In genomic region chr2:70767699-70768584, GRCh38 we compare ENCODE assay signal across 8 cellular contexts. TPM values are rescaled to one million over a fixed set of nuclear protein-coding genes. Genes with fewer than 3 reads are reported as not detected.
DNase-seq lines count a peak whose midpoint lies in the region; ATAC-seq, FAIRE-seq and TF ChIP-seq lines count a peak whose summit lies in the region.

Gene ADD2, minus strand, starts transcription at chr2:70768200. Its CDS starts 61,792 bp downstream, at chr2:70706408.

- H3K27ac ChIP-seq in trophoblast cell (ENCODE audit: low read depth, low read length): no peak within 1 kb of the TSS

- H3K27me3 ChIP-seq in trophoblast cell (ENCODE audit: insufficient read depth, low read length): peaks cover 19% of the 10 kb centered on the region

- DNase-seq in A172 (ENCODE audit: low spot score): peak; percentile 51
- peak; percentile 3 for DNase-seq in NCI-H524 treated with DMSO at 0.1 percent for 48 hours (lab: John Stamatoyannopoulos, UW)
- DNase-seq in activated naive CD4-positive, alpha-beta T cell treated with Interleukin-2 at 50 U/mL for 16 hours: peak; percentile 26
- peak; percentile 82 for DNase-seq in glutamatergic neuron
- DNase-seq in trophoblast cell: peak in 1 of 2 donors; percentile 36
- no peak for DNase-seq in GM12891 (ENCODE audit: insufficient read length, low spot score)

- peak within 1 kb of the TSS; percentile 48 for H4K8ac ChIP-seq in trophoblast cell (ENCODE audit: low read depth, low read length)

- H2BK12ac ChIP-seq in trophoblast cell (ENCODE audit: low read length): no peak within 1 kb of the TSS

- H3K4me2 ChIP-seq in trophoblast cell (ENCODE audit: low read length): peak within 1 kb of the TSS; percentile 92

- peak within 1 kb of the TSS; percentile 99 for H3K27ac Mint-ChIP-seq in glutamatergic neuron (ENCODE audit: unreplicated experiment)

- H3K18ac ChIP-seq in trophoblast cell (ENCODE audit: low read length): no peak within 1 kb of the TSS

- H2AFZ ChIP-seq in trophoblast cell (ENCODE audit: insufficient read depth, low read length, poor library complexity): peak within 1 kb of the TSS; percentile 19

- peak within 1 kb of the TSS; percentile 23 for H3K9ac ChIP-seq in trophoblast cell (ENCODE audit: low read length)

- peaks cover 15% of the 10 kb centered on the region for H3K9me3 Mint-ChIP-seq in glutamatergic neuron (ENCODE audit: unreplicated experiment)

- H3K4me1 Mint-ChIP-seq in glutamatergic neuron (ENCODE audit: low read depth, unreplicated experiment): peaks cover 26% of the 10 kb centered on the region

- no CpG with 5 or more reads among the region's 74 CpGs for WGBS in trophoblast cell (ENCODE audit: extremely low coverage, insufficient coverage, insufficient read length)

- H3K36me3 ChIP-seq in trophoblast cell (ENCODE audit: control insufficient read depth in 1 of 2, insufficient read depth in 2 of 2, low read length in 2 of 2): no peaks in the 10 kb centered on the region

- no peak within 1 kb of the TSS for H2AK5ac ChIP-seq in trophoblast cell (ENCODE audit: low read length)

- peaks cover 8 to 11% of the 10 kb centered on the region in 2 experiments for H3K4me1 ChIP-seq in trophoblast cell (ENCODE audit: control insufficient read depth in 1 of 2, insufficient read depth in 2 of 2, low read length in 2 of 2)

- no peak within 1 kb of the TSS for H4K91ac ChIP-seq in trophoblast cell (ENCODE audit: low read depth, low read length)

- H4K12ac ChIP-seq in trophoblast cell (ENCODE audit: low read depth, low read length): no peak within 1 kb of the TSS

- no peak within 1 kb of the TSS for H2BK120ac ChIP-seq in trophoblast cell (ENCODE audit: insufficient read depth, low read length, poor library complexity)

- no peaks in the 10 kb centered on the region for H3K9me3 ChIP-seq in trophoblast cell (ENCODE audit: insufficient read depth, low read depth, low read length)

- H3K14ac ChIP-seq in trophoblast cell (ENCODE audit: low read length): no peak within 1 kb of the TSS

- ATAC-seq in GM18909 (IDR thresholded peaks at IDR 0.05; ENCODE audit: poor library complexity, unreplicated experiment) (peak; percentile 40), HG03097 (IDR thresholded peaks at IDR 0.05; ENCODE audit: low FRiP score, unreplicated experiment) (no peak)

- no peak for FAIRE-seq in GM12891 (lab: Jason Lieb, UNC)

- H3K27me3 Mint-ChIP-seq in glutamatergic neuron (ENCODE audit: unreplicated experiment): peaks cover 17% of the 10 kb centered on the region

- H3K4ac ChIP-seq in trophoblast cell (ENCODE audit: low read depth, low read length): no peak within 1 kb of the TSS

- H3K23ac ChIP-seq in trophoblast cell (ENCODE audit: low read length): no peak within 1 kb of the TSS

- H3K79me1 ChIP-seq in trophoblast cell (ENCODE audit: low read length): no peaks in the 10 kb centered on the region

- no peak within 1 kb of the TSS for H2BK5ac ChIP-seq in trophoblast cell (ENCODE audit: low read depth, low read length, poor library complexity)

- no peak for TF ChIP-seq POLR2A in GM12891 (IDR thresholded peaks at IDR 0.05; ENCODE audit: low read depth, low read length)

- H3K36me3 Mint-ChIP-seq in glutamatergic neuron (ENCODE audit: unreplicated experiment): no peaks in the 10 kb centered on the region

- H3K4me3 ChIP-seq in trophoblast cell (ENCODE audit: low read depth, low read length): peak within 1 kb of the TSS; percentile 37

- H3K79me2 ChIP-seq in trophoblast cell (ENCODE audit: control insufficient read depth, insufficient read depth, low read length, poor library complexity): no peaks in the 10 kb centered on the region

- peak; percentile 45 for TF ChIP-seq CTCF in glutamatergic neuron (IDR thresholded peaks at IDR 0.05; ENCODE audit: partially characterized antibody, unreplicated experiment)

- peak within 1 kb of the TSS; percentile 95 for H3K4me3 Mint-ChIP-seq in glutamatergic neuron (ENCODE audit: unreplicated experiment)

TF ChIP-seq in GM12891, 5 proteins besides CTCF, POLR2A, EP300 and RAD21:
- no peak for TF ChIP-seq SPI1 (IDR thresholded peaks at IDR 0.05; ENCODE audit: low read depth, low read length)
- no peak for TF ChIP-seq TAF1 (IDR thresholded peaks at IDR 0.05; ENCODE audit: low read depth, low read length)
- no peak for TF ChIP-seq POLR2AphosphoS5 (IDR thresholded peaks at IDR 0.05; ENCODE audit: low read depth, low read length)
- TF ChIP-seq PAX5 (IDR thresholded peaks at IDR 0.05; ENCODE audit: insufficient read depth, low read length, severe bottlenecking): no peak
- no peak for TF ChIP-seq POU2F2 (IDR thresholded peaks at IDR 0.05; ENCODE audit: low read depth, low read length)
TF ChIP-seq in GM12891: peak in this region for 0.

RNA-seq across cellular contexts. Expression of gene ADD2, which starts in this region (rescaled TPM):
- 47.5 and 50.5 TPM in 2 replicates for total RNA-seq in A172 (2014; rRNA removed; shearing (Covaris generic))
- total RNA-seq in glutamatergic neuron (ENCODE audit: unreplicated experiment): 373 TPM
- polyA plus RNA-seq in trophoblast cell (2013): 0.56 and 0.63 TPM in 2 replicates
- 0.03 TPM for polyA plus RNA-seq in GM12891 (2012; ENCODE audit: low read depth, missing spikeins)
